ENCODE assay signal across 18 cellular contexts in the genomic region with DNA sequence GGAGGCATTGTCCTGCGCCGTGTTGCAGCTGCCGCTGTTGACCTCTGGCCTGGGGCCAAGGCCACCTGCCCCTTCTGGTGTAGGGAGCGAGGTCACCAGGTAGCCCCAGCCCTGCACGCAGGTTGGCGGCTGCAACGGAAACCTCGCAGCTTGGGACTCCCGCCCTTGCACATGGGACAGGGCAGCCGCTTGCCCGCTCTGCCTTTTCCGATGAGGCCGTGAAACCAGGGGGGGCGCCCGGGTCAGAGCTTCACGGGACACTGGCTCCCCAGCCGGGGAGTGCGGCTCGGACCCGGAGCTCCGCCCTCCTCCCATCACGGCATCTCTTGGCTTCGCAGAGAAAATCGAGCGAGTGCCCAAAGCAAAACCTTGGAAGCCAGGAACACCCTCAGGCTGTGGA. TPM values are rescaled to one million over a fixed set of nuclear protein-coding genes. Genes with fewer than 3 reads are reported as not detected.
DNase-seq lines count a peak whose midpoint lies in the region; ATAC-seq and TF ChIP-seq lines count a peak whose summit lies in the region.
"Had no signal": no experiment of that assay in that cellular context is flagged by ENCODE, and none has a peak within 500 bp of the region (broad histone marks: within the 10 kb centered on the region; RNA-seq: fewer than 3 reads in every experiment).

No MANE protein-coding gene starts in this region.

- DNase-seq in DMS153 treated with DMSO at 0.1 percent for 48 hours (lab: John Stamatoyannopoulos, UW; ENCODE audit: unreplicated experiment) (peak; percentile 16), ELF-1 (ENCODE audit: low read depth, low spot score) (peak; percentile 22), WTC11 (ENCODE audit: low spot score) (no peak), mesenteric fat pad (ENCODE audit: low spot score) (peak; percentile 88), omental fat pad (ENCODE audit: low spot score) (no peak), NCI-H187 treated with DMSO at 0.1 percent for 48 hours (lab: John Stamatoyannopoulos, UW) (no peak), nucleus accumbens (lab: John Stamatoyannopoulos, UW) (no peak)
- DNase-seq: C1 segment of cervical spinal cord; Calu3; CD4-positive, alpha-beta T cell; DMS 273 treated with DMSO at 0.1 percent for 48 hours; GOT3; HCEC 1CT; HFFc6; IMR-90; KG1 had no signal

- POLR2A ChIA-PET in WTC11 (lab: Charles Lee), result no interaction called here

- H3K36me3 Mint-ChIP-seq in WTC11, result no peaks in the 10 kb centered on the region

- TF ChIP-seq CTCF in WTC11 (IDR thresholded peaks at IDR 0.05) (no peak), omental fat pad (IDR thresholded peaks at IDR 0.05) (no peak)

- H3K4me3 Mint-ChIP-seq in WTC11, result no peak overlapping the region
- H3K4me3 Mint-ChIP-seq: B cell; CD4-positive, alpha-beta T cell; HFFc6 had no signal

- no peak overlapping the region for H3K27ac Mint-ChIP-seq in WTC11
- H3K27ac Mint-ChIP-seq: B cell; CD4-positive, alpha-beta T cell; HFFc6 had no signal

- H3K27me3 Mint-ChIP-seq in WTC11 (ENCODE audit: low read depth), result peaks cover 6% of the 10 kb centered on the region
- H3K27me3 Mint-ChIP-seq: CD4-positive, alpha-beta T cell had no signal

- CTCF ChIA-PET in WTC11 (lab: Charles Lee), result no interaction called here

- no peaks in the 10 kb centered on the region for H3K4me1 Mint-ChIP-seq in WTC11
- H3K4me1 Mint-ChIP-seq: B cell had no signal

- ATAC-seq in WTC11, result no peak
- ATAC-seq in omental fat pad (ENCODE audit: low FRiP score), result no peak
- ATAC-seq: GM12878 had no signal

- H3K9me3 Mint-ChIP-seq in WTC11, result peaks cover 2% of the 10 kb centered on the region; the same call in 1 of the 2 replicates
- H3K9me3 Mint-ChIP-seq: CD4-positive, alpha-beta T cell had no signal

TF ChIP-seq in WTC11, 78 proteins besides CTCF, POLR2A, EP300 and RAD21:
- TF ChIP-seq, protein P1, sequence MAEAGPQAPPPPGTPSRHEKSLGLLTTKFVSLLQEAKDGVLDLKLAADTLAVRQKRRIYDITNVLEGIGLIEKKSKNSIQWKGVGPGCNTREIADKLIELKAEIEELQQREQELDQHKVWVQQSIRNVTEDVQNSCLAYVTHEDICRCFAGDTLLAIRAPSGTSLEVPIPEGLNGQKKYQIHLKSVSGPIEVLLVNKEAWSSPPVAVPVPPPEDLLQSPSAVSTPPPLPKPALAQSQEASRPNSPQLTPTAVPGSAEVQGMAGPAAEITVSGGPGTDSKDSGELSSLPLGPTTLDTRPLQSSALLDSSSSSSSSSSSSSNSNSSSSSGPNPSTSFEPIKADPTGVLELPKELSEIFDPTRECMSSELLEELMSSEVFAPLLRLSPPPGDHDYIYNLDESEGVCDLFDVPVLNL (CRISPR knock-in tag; IDR thresholded peaks at IDR 0.05; ENCODE audit: borderline replicate concordance, low read depth), result 0 out of 2 replicates have a peak, but pooled peaks have one; percentile 31
- no peak for TF ChIP-seq SOX15 (CRISPR knock-in tag; IDR thresholded peaks at IDR 0.05)

RNA-seq across cellular contexts. Expression of a gene that starts 25.4 kb away (rescaled TPM):
- total RNA-seq in WTC11 (2021), result 0.07 to 0.11 TPM (median 0.09 TPM) in 3 replicates
- total RNA-seq in mesenteric fat pad, result 0.51 TPM
- total RNA-seq in omental fat pad, result 1 to 10 TPM in 1 of 4 donors, under 1 TPM in 2, not detected in 1; 0.06 to 2.3 (median 0.48) TPM

Comparison
In these comparisons a context has a peak if more than half of its experiments do, and no peak if none do; other contexts are left out.
1. DNase-seq: peak in DMS153 treated with DMSO at 0.1 percent for 48 hours (single experiment), ELF-1 (single experiment) and mesenteric fat pad (single experiment); none in WTC11 (single experiment), omental fat pad (single experiment), NCI-H187 treated with DMSO at 0.1 percent for 48 hours (single experiment) and nucleus accumbens (0 of 56).